8 cellular contexts compared by ENCODE assay signal in the genomic region with DNA sequence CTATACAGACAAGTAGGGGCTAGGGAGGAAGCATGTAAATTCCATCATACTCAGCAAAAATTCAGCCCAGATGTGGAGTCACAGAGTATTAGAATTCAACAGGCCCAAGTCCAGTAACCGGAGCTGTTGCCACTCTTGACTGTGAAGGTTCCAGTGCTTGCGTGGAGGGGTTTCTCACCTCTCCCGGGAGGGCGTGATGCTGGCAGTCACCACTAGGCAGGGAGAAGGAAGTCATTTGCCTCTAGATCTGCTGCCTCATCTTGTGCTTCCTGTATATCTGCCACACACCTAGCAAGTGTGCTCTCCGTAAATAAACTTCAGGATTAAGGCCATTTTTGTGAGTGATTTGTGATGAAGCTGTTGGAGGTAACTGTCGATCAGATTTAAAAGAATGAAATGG. TPM values are rescaled to one million over a fixed set of nuclear protein-coding genes. Genes with fewer than 3 reads are reported as not detected.
DNase-seq lines count a peak whose midpoint lies in the region; ATAC-seq and TF ChIP-seq lines count a peak whose summit lies in the region.

No MANE protein-coding gene starts in this region.

- TF ChIP-seq EP300 in suprapubic skin (IDR thresholded peaks at IDR 0.05): no peak

- no peak for TF ChIP-seq POLR2A in suprapubic skin (IDR thresholded peaks at IDR 0.05)

- DNase-seq in NCI-H2196 (lab: John Stamatoyannopoulos, UW; ENCODE audit: unreplicated experiment): peak; percentile 12
- DNase-seq in NCI-H2196 treated with DMSO at 0.1 percent for 48 hours (lab: John Stamatoyannopoulos, UW; ENCODE audit: unreplicated experiment): no peak
- peak; percentile 33 for DNase-seq in NCI-H1092 (lab: John Stamatoyannopoulos, UW)
- DNase-seq in WERI-Rb-1: peak; percentile 83
- DNase-seq in cerebellar cortex (ENCODE audit: low spot score): peak; percentile 52
- DNase-seq in suprapubic skin (ENCODE audit: low spot score in 2 of 2): no peak

- ATAC-seq in GM21723 (IDR thresholded peaks at IDR 0.05; ENCODE audit: unreplicated experiment): no peak

- H3K36me3 ChIP-seq in WERI-Rb-1 (peaks cover 19% of the 10 kb centered on the region), muscle layer of colon (ENCODE audit: insufficient read depth, low read length) (peaks cover 4% of the 10 kb centered on the region), suprapubic skin (no peaks in the 10 kb centered on the region)

- 25% methylated on average over 6 of the region's 6 CpGs for WGBS in suprapubic skin

- H3K4me1 ChIP-seq in muscle layer of colon (ENCODE audit: insufficient read depth, low read length) (peaks cover 46% of the 10 kb centered on the region), suprapubic skin (peaks cover 62% of the 10 kb centered on the region)

- H3K27ac ChIP-seq in WERI-Rb-1: peak overlapping the region; percentile 94
- peak overlapping the region; percentile 98 for H3K27ac ChIP-seq in muscle layer of colon (ENCODE audit: low read depth, low read length)
- peak overlapping the region; percentile 88 for H3K27ac ChIP-seq in suprapubic skin

- no peak overlapping the region for H3K4me3 ChIP-seq in WERI-Rb-1 (ENCODE audit: low read depth, low read length)
- H3K4me3 ChIP-seq in muscle layer of colon (ENCODE audit: low read depth in 1 of 2, low read length in 2 of 2): peak overlapping the region in 1 of 2 donors; percentile 89
- peak overlapping the region; percentile 56 for H3K4me3 ChIP-seq in suprapubic skin

- peak; percentile 69 for TF ChIP-seq CTCF in WERI-Rb-1 (IDR thresholded peaks at IDR 0.05; ENCODE audit: low read depth, low read length)
- TF ChIP-seq CTCF in suprapubic skin (IDR thresholded peaks at IDR 0.05): peak in 1 of 2 donors; percentile 15

- no peak overlapping the region for H3K9ac ChIP-seq in muscle layer of colon (ENCODE audit: low read length)

- no peaks in the 10 kb centered on the region for H3K9me3 ChIP-seq in WERI-Rb-1 (ENCODE audit: severe bottlenecking)
- no peaks in the 10 kb centered on the region for H3K9me3 ChIP-seq in muscle layer of colon (ENCODE audit: low read length)
- H3K9me3 ChIP-seq in suprapubic skin: no peaks in the 10 kb centered on the region

- H3K27me3 ChIP-seq in WERI-Rb-1 (ENCODE audit: insufficient read depth, low read depth, severe bottlenecking): no peaks in the 10 kb centered on the region
- H3K27me3 ChIP-seq in muscle layer of colon (ENCODE audit: control insufficient read depth in 1 of 2, insufficient read depth in 2 of 2, low read length in 2 of 2): no peaks in the 10 kb centered on the region
- H3K27me3 ChIP-seq in suprapubic skin: no peaks in the 10 kb centered on the region

RNA-seq across cellular contexts. Expression of a gene that starts 1.0 kb away (rescaled TPM):
- total RNA-seq in suprapubic skin: 10 to 100 TPM; 15.4 to 33.7 (median 21.4) TPM

RNA-seq across cellular contexts. Expression of a gene that starts 1.4 kb away (rescaled TPM):
- 10 to 100 TPM; 13.6 to 27.0 (median 19.7) TPM for total RNA-seq in suprapubic skin

RNA-seq across cellular contexts. Expression of a gene that starts 14.9 kb away (rescaled TPM):
- 1 to 10 TPM in 3 of 4 donors, under 1 TPM in 1; 0.97 to 1.6 (median 1.5) TPM for total RNA-seq in suprapubic skin

RNA-seq across cellular contexts. Expression of a gene that starts 27.9 kb away (rescaled TPM):
- total RNA-seq in suprapubic skin: not detected

RNA-seq across cellular contexts. Expression of a gene that starts 53.1 kb away (rescaled TPM):
- 10 to 100 TPM in 2 of 4 donors, 1 to 10 TPM in 2; 6.5 to 15.5 (median 9.2) TPM for total RNA-seq in suprapubic skin

Comparison
In these comparisons a context has a peak if more than half of its experiments do, and no peak if none do; other contexts are left out.
1. DNase-seq: peak in NCI-H2196 (single experiment), NCI-H1092 (single experiment), WERI-Rb-1 (single experiment) and cerebellar cortex (single experiment); none in NCI-H2196 treated with DMSO at 0.1 percent for 48 hours (single experiment) and suprapubic skin (0 of 2).
2. Peak in every context shown above with its lines, with median percentiles within 50 percentile points of each other: H3K27ac ChIP-seq.